ENCODE assay signal across 1 cellular context in the genomic region with DNA sequence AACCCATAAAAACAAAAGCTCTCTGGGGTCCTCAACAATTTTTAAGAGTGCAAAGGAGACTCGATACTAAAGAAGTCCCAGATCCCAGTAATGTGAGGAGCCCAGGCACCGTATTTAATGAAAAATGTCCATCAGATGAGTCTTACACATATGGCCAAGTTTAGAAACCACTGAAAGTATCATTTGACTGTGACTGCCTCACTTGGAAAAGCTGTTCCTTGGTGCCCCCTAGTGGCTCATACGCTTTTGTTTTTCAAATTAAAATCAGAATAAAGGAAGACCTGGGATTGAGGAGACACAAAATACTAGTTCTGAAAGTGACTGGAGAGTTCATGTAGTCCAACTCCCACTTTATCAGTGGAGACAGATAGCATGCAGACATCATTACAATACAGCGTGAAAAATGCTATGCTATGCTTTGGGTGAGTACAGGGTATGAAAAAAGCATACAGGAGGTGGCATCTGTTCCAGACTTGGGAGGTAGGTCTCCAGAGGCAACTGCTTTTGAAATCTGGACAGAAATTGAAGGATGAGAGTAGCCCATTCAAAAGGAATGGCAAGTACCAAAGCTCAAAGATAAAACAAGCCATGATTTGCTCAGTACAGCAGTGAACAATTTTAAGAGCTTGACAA.
TF ChIP-seq lines count a peak whose summit lies in the region.

No MANE protein-coding gene starts in this region.

TF ChIP-seq in liver, 16 proteins besides CTCF, POLR2A, EP300 and RAD21 (continued from another document):
- TF ChIP-seq, protein P1, sequence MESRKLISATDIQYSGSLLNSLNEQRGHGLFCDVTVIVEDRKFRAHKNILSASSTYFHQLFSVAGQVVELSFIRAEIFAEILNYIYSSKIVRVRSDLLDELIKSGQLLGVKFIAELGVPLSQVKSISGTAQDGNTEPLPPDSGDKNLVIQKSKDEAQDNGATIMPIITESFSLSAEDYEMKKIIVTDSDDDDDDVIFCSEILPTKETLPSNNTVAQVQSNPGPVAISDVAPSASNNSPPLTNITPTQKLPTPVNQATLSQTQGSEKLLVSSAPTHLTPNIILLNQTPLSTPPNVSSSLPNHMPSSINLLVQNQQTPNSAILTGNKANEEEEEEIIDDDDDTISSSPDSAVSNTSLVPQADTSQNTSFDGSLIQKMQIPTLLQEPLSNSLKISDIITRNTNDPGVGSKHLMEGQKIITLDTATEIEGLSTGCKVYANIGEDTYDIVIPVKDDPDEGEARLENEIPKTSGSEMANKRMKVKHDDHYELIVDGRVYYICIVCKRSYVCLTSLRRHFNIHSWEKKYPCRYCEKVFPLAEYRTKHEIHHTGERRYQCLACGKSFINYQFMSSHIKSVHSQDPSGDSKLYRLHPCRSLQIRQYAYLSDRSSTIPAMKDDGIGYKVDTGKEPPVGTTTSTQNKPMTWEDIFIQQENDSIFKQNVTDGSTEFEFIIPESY (IDR thresholded peaks at IDR 0.05), result no peak
- TF ChIP-seq HNF4G (IDR thresholded peaks at IDR 0.05), result no peak
